ENCODE assay signal across 13 cellular contexts in genomic region chr5:146731909-146732659, GRCh38.
DNase-seq lines count a peak whose midpoint lies in the region; ATAC-seq and TF ChIP-seq lines count a peak whose summit lies in the region.
"Had no signal": no experiment of that assay in that cellular context is flagged by ENCODE, and none has a peak within 500 bp of the region (broad histone marks: within the 10 kb centered on the region; RNA-seq: fewer than 3 reads in every experiment).

No MANE protein-coding gene starts in this region.

- no peak for TF ChIP-seq POLR2A in GM18505 (IDR thresholded peaks at IDR 0.05; ENCODE audit: borderline replicate concordance, extremely low read depth, insufficient read depth, insufficient read length)

- H3K4me3 Mint-ChIP-seq in T-cell = no peak overlapping the region
- H3K4me3 Mint-ChIP-seq: activated CD4-positive, alpha-beta T cell treated with anti-CD3 and anti-CD28 coated beads, Interleukin-2, amount 10 ng/mL, durations not matched to agents 24 days and 14 days had no signal

- peaks cover 17% of the 10 kb centered on the region for H3K36me3 Mint-ChIP-seq in T-cell

- peak; percentile 67 for DNase-seq in AG09309 (ENCODE audit: low read depth)
- peak; percentile 73 for DNase-seq in LoVo (ENCODE audit: low spot score)
- peak; percentile 71 to 86 for DNase-seq in cardiac fibroblast (ENCODE audit: low read depth in 2 of 2)
- DNase-seq in left lung = no peak
- DNase-seq in RPMI8226 = no peak
- no peak for DNase-seq in T-cell
- no peak for DNase-seq in NCI-H1930 (lab: John Stamatoyannopoulos, UW)
- DNase-seq: activated CD4-positive, alpha-beta T cell treated with anti-CD3 and anti-CD28 coated beads, Interleukin-2, amount 10 ng/mL, durations not matched to agents 24 days and 14 days; amygdala; NCI-H146 had no signal

- no peaks in the 10 kb centered on the region for H3K36me3 ChIP-seq in left lung
- H3K36me3 ChIP-seq: gastroesophageal sphincter, neutrophil had no signal

- POLR2A ChIA-PET in T-cell (lab: Charles Lee) = no interaction called here

- intact Hi-C loops in left lung (cut with DNase I) = no loop called here

- no peak overlapping the region for H3K4me3 ChIP-seq in AG09309 (ENCODE audit: control insufficient read depth, low read depth, low read length)
- H3K4me3 ChIP-seq in cardiac fibroblast (replicated peaks in 1 of 2; ENCODE audit: low read depth in 2 of 2, low read length in 2 of 2) = no peak overlapping the region
- H3K4me3 ChIP-seq in left lung = no peak overlapping the region
- H3K4me3 ChIP-seq: gastroesophageal sphincter had no signal

- no peaks in the 10 kb centered on the region for H3K27me3 ChIP-seq in left lung
- H3K27me3 ChIP-seq: gastroesophageal sphincter, neutrophil had no signal

- no peak overlapping the region for H3K27ac ChIP-seq in left lung
- H3K27ac ChIP-seq: gastroesophageal sphincter, neutrophil had no signal

- peaks cover 0 to 23% of the 10 kb centered on the region in 2 donors for H3K9me3 ChIP-seq in left lung
- H3K9me3 ChIP-seq: neutrophil had no signal

- ATAC-seq in left lung = peak; percentile 52
- ATAC-seq in GM18505 (IDR thresholded peaks at IDR 0.05; ENCODE audit: unreplicated experiment) = no peak
- no peak for ATAC-seq in T-cell (replicated peaks in 1 of 4)
- ATAC-seq: gastroesophageal sphincter had no signal

- CTCF ChIA-PET in T-cell (lab: Charles Lee) = no interaction called here

- H3K4me1 Mint-ChIP-seq in T-cell = no peaks in the 10 kb centered on the region
- H3K4me1 Mint-ChIP-seq: activated CD4-positive, alpha-beta T cell treated with anti-CD3 and anti-CD28 coated beads, Interleukin-2, amount 10 ng/mL, durations not matched to agents 24 days and 14 days had no signal

- no peak overlapping the region for H3K27ac Mint-ChIP-seq in T-cell
- H3K27ac Mint-ChIP-seq: activated CD4-positive, alpha-beta T cell treated with anti-CD3 and anti-CD28 coated beads, Interleukin-2, amount 10 ng/mL, durations not matched to agents 24 days and 14 days had no signal

- no peaks in the 10 kb centered on the region for H3K27me3 Mint-ChIP-seq in T-cell
- H3K27me3 Mint-ChIP-seq: activated CD4-positive, alpha-beta T cell treated with anti-CD3 and anti-CD28 coated beads, Interleukin-2, amount 10 ng/mL, durations not matched to agents 24 days and 14 days had no signal

- peaks cover 4 to 21% (median 12%) of the 10 kb centered on the region in 3 donors for H3K9me3 Mint-ChIP-seq in T-cell

- no peaks in the 10 kb centered on the region for H3K4me1 ChIP-seq in left lung
- H3K4me1 ChIP-seq: gastroesophageal sphincter had no signal

- no peak for TF ChIP-seq CTCF in AG09309 (IDR thresholded peaks at IDR 0.05; ENCODE audit: control insufficient read depth, insufficient read depth, low read depth, low read length, missing control alignments)
- TF ChIP-seq CTCF in cardiac fibroblast (IDR thresholded peaks at IDR 0.05; ENCODE audit: low read depth, low read length) = no peak
- no peak for TF ChIP-seq CTCF in left lung (IDR thresholded peaks at IDR 0.05)

Comparison
In these comparisons a context has a peak if more than half of its experiments do, and no peak if none do; other contexts are left out.
1. DNase-seq: peak in AG09309 (single experiment), LoVo (single experiment) and cardiac fibroblast (2 of 2); none in left lung (0 of 2), RPMI8226 (single experiment), T-cell (0 of 34) and NCI-H1930 (0 of 2).